8 cellular contexts compared by ENCODE assay signal in genomic region chr1:109112652-109113285, GRCh38. TPM values are rescaled to one million over a fixed set of nuclear protein-coding genes. Genes with fewer than 3 reads are reported as not detected.
DNase-seq lines count a peak whose midpoint lies in the region; ATAC-seq and TF ChIP-seq lines count a peak whose summit lies in the region.

No MANE protein-coding gene starts in this region.

- H3K4me1 ChIP-seq in ascending aorta (peaks cover 5 to 8% of the 10 kb centered on the region in 2 donors), hepatocyte (ENCODE audit: insufficient read depth) (peaks cover 4% of the 10 kb centered on the region), vagina (peaks cover 26% of the 10 kb centered on the region)

- peak; percentile 73 for ATAC-seq in HG02642 (IDR thresholded peaks at IDR 0.05; ENCODE audit: poor library complexity, unreplicated experiment)

- no peaks in the 10 kb centered on the region for H3K9me2 ChIP-seq in hepatocyte (replicated peaks; ENCODE audit: insufficient read depth)

- H3K4me3 ChIP-seq in GM06990 (replicated peaks; ENCODE audit: low read depth, low read length), result peak overlapping the region; percentile 15
- peak overlapping the region; percentile 47 to 60 for H3K4me3 ChIP-seq in ascending aorta
- no peak overlapping the region for H3K4me3 ChIP-seq in hepatocyte
- peak overlapping the region; percentile 36 to 59 for H3K4me3 ChIP-seq in vagina

- H3K27me3 ChIP-seq in GM06990 (replicated peaks; ENCODE audit: control insufficient read depth, insufficient read depth, low read length) (no peaks in the 10 kb centered on the region; the same call in none of the 2 replicates), ascending aorta (peaks cover 6% of the 10 kb centered on the region), hepatocyte (peaks cover 29% of the 10 kb centered on the region), vagina (no peaks in the 10 kb centered on the region)

- WGBS in hepatocyte (ENCODE audit: low lambda C conversion rate, missing lambda C conversion rate), result 10% methylated on average over 31 of the region's 31 CpGs

- peak; percentile 81 for DNase-seq in GM06990 (ENCODE audit: extremely low read depth, insufficient read length)
- DNase-seq in NCI-H146 treated with DMSO at 0.1 percent for 48 hours (lab: John Stamatoyannopoulos, UW; ENCODE audit: unreplicated experiment), result peak; percentile 82
- peak; percentile 94 for DNase-seq in T-helper 9 cell
- peak; percentile 74 to 97 for DNase-seq in ascending aorta (ENCODE audit: low spot score in 2 of 2)
- peak; percentile 94 for DNase-seq in hepatocyte (ENCODE audit: low spot score)
- peak; percentile 94 for DNase-seq in retina
- DNase-seq in vagina (ENCODE audit: extremely low spot score in 2 of 2), result no peak

- no peaks in the 10 kb centered on the region for H4K20me1 ChIP-seq in hepatocyte (ENCODE audit: insufficient read depth, poor library complexity, severe bottlenecking)

- no peaks in the 10 kb centered on the region for H3K79me2 ChIP-seq in hepatocyte

- H3K36me3 ChIP-seq in GM06990 (ENCODE audit: control insufficient read depth, insufficient read depth, low read length) (no peaks in the 10 kb centered on the region), ascending aorta (no peaks in the 10 kb centered on the region), hepatocyte (replicated peaks; ENCODE audit: insufficient read depth, low read depth) (no peaks in the 10 kb centered on the region), vagina (no peaks in the 10 kb centered on the region)

- peak overlapping the region; percentile 83 for H3K4me2 ChIP-seq in hepatocyte

- peak; percentile 98 for TF ChIP-seq CTCF in GM06990 (IDR thresholded peaks at IDR 0.05; ENCODE audit: insufficient read depth, low read length, poor library complexity, severe bottlenecking)
- TF ChIP-seq CTCF in ascending aorta (IDR thresholded peaks at IDR 0.05), result peak; percentile 86 to 95 (median 92)
- TF ChIP-seq CTCF in hepatocyte (IDR thresholded peaks at IDR 0.05; ENCODE audit: poor library complexity), result peak; percentile 96
- peak; percentile 80 to 93 (median 92) for TF ChIP-seq CTCF in vagina (IDR thresholded peaks at IDR 0.05)

- H3K27ac ChIP-seq in ascending aorta (no peak overlapping the region), hepatocyte (no peak overlapping the region), vagina (no peak overlapping the region)

- H3K9me3 ChIP-seq in ascending aorta, result no peaks in the 10 kb centered on the region
- no peaks in the 10 kb centered on the region for H3K9me3 ChIP-seq in hepatocyte (ENCODE audit: low read depth)
- H3K9me3 ChIP-seq in vagina, result no peaks in the 10 kb centered on the region

- H2AFZ ChIP-seq in hepatocyte, result no peak overlapping the region

- intact Hi-C loops in ascending aorta (cut with DNase I), result loop anchor here (1.0 to 5.0 kb wide), 2 partner anchors 12 to 150 kb away; partner anchors contain the start of gene CLCC1
- intact Hi-C loops in vagina (cut with DNase I), result no loop called here

- no peak for TF ChIP-seq POLR2A in vagina (IDR thresholded peaks at IDR 0.05)

RNA-seq across cellular contexts. Expression of gene ELAPOR1, which starts 1.1 kb away (rescaled TPM):
- not detected for total RNA-seq in ascending aorta
- total RNA-seq in hepatocyte, result 2.5 and 3.0 TPM in 2 replicates
- 1.6 and 1.8 TPM in 2 replicates for polyA plus RNA-seq in hepatocyte
- total RNA-seq in vagina, result 0.25 TPM

RNA-seq across cellular contexts. Expression of gene TMEM167B, which starts 22.2 kb away (rescaled TPM):
- total RNA-seq in ascending aorta (20.5 TPM), hepatocyte (33.4 and 35.0 TPM in 2 replicates), vagina (17.2 TPM)
- 18.3 and 25.0 TPM in 2 replicates for polyA plus RNA-seq in hepatocyte

RNA-seq across cellular contexts. Expression of gene TAF13, which starts 37.0 kb away (rescaled TPM):
- 9.3 TPM for total RNA-seq in ascending aorta
- 63.3 and 78.7 TPM in 2 replicates for total RNA-seq in hepatocyte
- polyA plus RNA-seq in hepatocyte, result 15.7 and 22.1 TPM in 2 replicates
- total RNA-seq in vagina, result 28.7 TPM

Comparison
In these comparisons a context has a peak if more than half of its experiments do, and no peak if none do; other contexts are left out.
1. DNase-seq: peak in GM06990 (single experiment), NCI-H146 treated with DMSO at 0.1 percent for 48 hours (single experiment), T-helper 9 cell (single experiment), ascending aorta (2 of 2), hepatocyte (single experiment) and retina (single experiment); none in vagina (0 of 2).
2. Peak in every context shown above with its lines, with median percentiles within 50 percentile points of each other: CTCF ChIP-seq.